ENCODE assay signal across 22 cellular contexts in genomic region chrX:38006778-38007177, GRCh38. TPM values are rescaled to one million over a fixed set of nuclear protein-coding genes. Genes with fewer than 3 reads are reported as not detected.
DNase-seq lines count a peak whose midpoint lies in the region; ATAC-seq and TF ChIP-seq lines count a peak whose summit lies in the region.
"Had no signal": no experiment of that assay in that cellular context is flagged by ENCODE, and none has a peak within 500 bp of the region (broad histone marks: within the 10 kb centered on the region; RNA-seq: fewer than 3 reads in every experiment).

No MANE protein-coding gene starts in this region.

- peak overlapping the region; percentile 76 for H3K4me3 Mint-ChIP-seq in type B pancreatic cell
- H3K4me3 Mint-ChIP-seq: B cell; CD4-positive, CD25-positive, alpha-beta regulatory T cell had no signal

- no peaks in the 10 kb centered on the region for H3K9me3 ChIP-seq in colonic mucosa
- H3K9me3 ChIP-seq in mucosa of rectum (ENCODE audit: control insufficient read depth in 2 of 2, low read length in 2 of 2), result no peaks in the 10 kb centered on the region
- H3K9me3 ChIP-seq in upper lobe of right lung, result no peaks in the 10 kb centered on the region
- H3K9me3 ChIP-seq: HAP-1 had no signal

- peak overlapping the region; percentile 89 for H3K27ac Mint-ChIP-seq in type B pancreatic cell
- H3K27ac Mint-ChIP-seq: B cell; CD4-positive, CD25-positive, alpha-beta regulatory T cell had no signal

- DNase-seq in DMS53 (lab: John Stamatoyannopoulos, UW), result peak; percentile 8
- DNase-seq in DMS53 treated with DMSO at 0.1 percent for 48 hours (lab: John Stamatoyannopoulos, UW; ENCODE audit: unreplicated experiment), result no peak
- no peak for DNase-seq in colonic mucosa
- no peak for DNase-seq in type B pancreatic cell (ENCODE audit: extremely low spot score, unreplicated experiment)
- no peak for DNase-seq in HuH-7.5 (ENCODE audit: low spot score)
- no peak for DNase-seq in upper lobe of right lung
- DNase-seq: 8988T; CD4-positive, CD25-positive, alpha-beta regulatory T cell; COR-L47; EL; Kasumi-1; NCI-H187; NCI-H2107; NCI-H2227 treated with DMSO at 0.1 percent for 48 hours; NCI-H774; SHP77 treated with DMSO at 0.1 percent for 48 hours had no signal

- H3K4me1 Mint-ChIP-seq in type B pancreatic cell (ENCODE audit: unreplicated experiment), result peaks cover 4% of the 10 kb centered on the region
- H3K4me1 Mint-ChIP-seq: B cell; CD4-positive, CD25-positive, alpha-beta regulatory T cell had no signal

- H3K27ac ChIP-seq in colonic mucosa (peak overlapping the region; percentile 26), mucosa of rectum (ENCODE audit: low read depth in 2 of 2, low read length in 2 of 2) (peak overlapping the region; percentile 75 to 78), upper lobe of right lung (no peak overlapping the region)

- H3K9me3 Mint-ChIP-seq in type B pancreatic cell, result peaks cover 10% of the 10 kb centered on the region

- no peaks in the 10 kb centered on the region for H3K36me3 Mint-ChIP-seq in type B pancreatic cell
- H3K36me3 Mint-ChIP-seq: CD4-positive, CD25-positive, alpha-beta regulatory T cell had no signal

- intact Hi-C loops in colonic mucosa (cut with DNase I), result no loop called here
- intact Hi-C loops in upper lobe of right lung (cut with DNase I), result no loop called here

- H3K4me3 ChIP-seq in colonic mucosa, result no peak overlapping the region
- peak overlapping the region in 1 of 2 donors; percentile 30 for H3K4me3 ChIP-seq in mucosa of rectum (ENCODE audit: low read length in 2 of 2)
- H3K4me3 ChIP-seq in upper lobe of right lung, result no peak overlapping the region
- H3K4me3 ChIP-seq: GM12878, HAP-1 had no signal

- no peak for ATAC-seq in HG03135 (IDR thresholded peaks at IDR 0.05; ENCODE audit: unreplicated experiment)
- ATAC-seq in upper lobe of right lung, result no peak
- ATAC-seq: GM12878 had no signal

- H3K27me3 ChIP-seq in colonic mucosa (no peaks in the 10 kb centered on the region), mucosa of rectum (ENCODE audit: control insufficient read depth in 2 of 2, insufficient read depth in 2 of 2, low read length in 2 of 2) (no peaks in the 10 kb centered on the region), upper lobe of right lung (no peaks in the 10 kb centered on the region)

- no peaks in the 10 kb centered on the region for H3K27me3 Mint-ChIP-seq in type B pancreatic cell
- H3K27me3 Mint-ChIP-seq: CD4-positive, CD25-positive, alpha-beta regulatory T cell had no signal

- H3K36me3 ChIP-seq in colonic mucosa (no peaks in the 10 kb centered on the region), mucosa of rectum (ENCODE audit: control insufficient read depth in 2 of 2, insufficient read depth in 2 of 2, low read length in 2 of 2) (no peaks in the 10 kb centered on the region), upper lobe of right lung (no peaks in the 10 kb centered on the region)
- H3K36me3 ChIP-seq: HAP-1 had no signal

- no peak overlapping the region for H3K9ac ChIP-seq in colonic mucosa (ENCODE audit: low read depth in 2 of 2, low read length in 2 of 2)
- peak overlapping the region in 1 of 2 donors; percentile 33 for H3K9ac ChIP-seq in mucosa of rectum (ENCODE audit: low read depth in 1 of 2, low read length in 2 of 2)

- TF ChIP-seq CTCF in colonic mucosa (IDR thresholded peaks at IDR 0.05), result no peak
- no peak for TF ChIP-seq CTCF in type B pancreatic cell (conservative IDR thresholded peaks at IDR 0.05)
- TF ChIP-seq CTCF in upper lobe of right lung (IDR thresholded peaks at IDR 0.05), result no peak

- H3K4me1 ChIP-seq in colonic mucosa (no peaks in the 10 kb centered on the region), mucosa of rectum (ENCODE audit: control insufficient read depth in 2 of 2, insufficient read depth in 2 of 2, low read length in 2 of 2) (no peaks in the 10 kb centered on the region), upper lobe of right lung (no peaks in the 10 kb centered on the region)
- H3K4me1 ChIP-seq: HAP-1 had no signal

RNA-seq across cellular contexts. Expression of gene SYTL5, which starts 0.4 kb away (rescaled TPM):
- total RNA-seq in colonic mucosa (1 to 10 TPM; 5.4 to 7.1 TPM), type B pancreatic cell (ENCODE audit: low replicate concordance) (2.2 and 3.5 TPM in 2 replicates), upper lobe of right lung (0.46 TPM)
- total RNA-seq: B cell; CD4-positive, CD25-positive, alpha-beta regulatory T cell; OCI-LY7 had no signal
